ENCODE assay signal across 10 cellular contexts in the genomic region with DNA sequence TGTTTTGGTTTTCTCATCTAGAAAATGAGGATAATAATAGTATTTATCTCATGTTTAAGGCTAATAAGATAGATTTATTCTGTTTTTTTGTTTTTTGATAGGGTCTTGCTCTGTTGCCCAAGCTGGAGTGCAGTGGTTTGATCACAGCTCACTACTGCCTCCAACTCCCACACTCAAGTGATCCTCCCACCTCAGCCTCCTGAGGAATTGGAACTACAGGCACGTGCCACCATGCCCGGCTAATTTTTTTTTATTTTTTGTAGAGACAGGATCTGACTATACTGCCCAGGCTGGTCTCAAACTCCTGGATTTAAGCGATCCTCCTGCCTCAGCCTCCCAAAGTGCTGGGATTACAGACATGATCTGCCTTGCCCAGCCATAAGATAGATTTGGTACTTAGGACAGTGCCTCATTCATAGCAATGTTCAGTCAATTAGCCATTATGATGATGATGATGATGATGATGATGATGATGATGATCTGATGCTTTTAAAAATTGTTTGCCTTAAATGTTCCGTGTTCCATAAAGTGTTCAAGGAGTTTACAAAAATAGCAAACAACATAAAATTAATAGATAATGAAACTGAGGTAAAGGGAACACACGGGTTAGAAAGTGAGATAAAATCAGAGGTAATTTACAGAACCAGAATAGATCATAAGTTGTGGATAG. TPM values are rescaled to one million over a fixed set of nuclear protein-coding genes. Genes with fewer than 3 reads are reported as not detected.
"Had no signal": no experiment of that assay in that cellular context is flagged by ENCODE, and none has a peak within 500 bp of the region (broad histone marks: within the 10 kb centered on the region; RNA-seq: fewer than 3 reads in every experiment).

No MANE protein-coding gene starts in this region.

- H3K27ac ChIP-seq: HL-60 had no signal

- DNase-seq: H9, HCEC 1CT, HFFc6, KG1 had no signal

- H3K4me3 ChIP-seq: GM23338 had no signal

- ATAC-seq: GM23338 had no signal

- H3K4me2 ChIP-seq: GM23338 had no signal

- H2AFZ ChIP-seq: GM23338 had no signal

- FAIRE-seq: H1, H54 had no signal

RNA-seq across cellular contexts. Expression of a gene that starts 4.6 kb away (rescaled TPM):
- total RNA-seq: HFFc6, HT1080 had no signal
- polyA plus RNA-seq: IgD-negative memory B cell had no signal
